ENCODE assay signal across 19 cellular contexts in the genomic region with DNA sequence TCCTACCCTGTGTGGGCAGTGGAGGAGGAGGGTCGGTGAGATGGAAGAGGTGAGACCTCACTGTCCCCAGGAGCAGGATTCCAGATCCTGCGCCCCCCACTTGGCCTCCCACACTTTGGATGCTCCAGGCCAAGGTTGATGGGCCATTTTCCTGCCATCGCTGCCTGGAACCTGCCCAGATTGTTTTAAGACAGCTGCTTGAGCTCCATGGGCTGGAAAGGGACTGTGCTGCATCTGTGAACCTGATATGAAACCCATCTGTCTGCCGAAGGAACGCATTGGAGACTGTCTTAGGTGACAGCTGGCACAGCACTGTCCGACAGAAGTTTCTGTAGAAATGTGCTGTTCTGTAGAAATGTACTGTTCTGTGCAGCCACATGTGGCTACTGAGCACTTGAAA.
"Had no signal": no experiment of that assay in that cellular context is flagged by ENCODE, and none has a peak within 500 bp of the region (broad histone marks: within the 10 kb centered on the region; RNA-seq: fewer than 3 reads in every experiment).

No MANE protein-coding gene starts in this region.

- DNase-seq: activated B cell treated with CpG ODN at 0.5 μM for 24 hours; activated CD4-positive, alpha-beta T cell treated with anti-CD3 and anti-CD28 coated beads for 36 hours; activated CD4-positive, alpha-beta T cell treated with anti-CD3 and anti-CD28 coated beads, Interleukin-2, amount 50 U/mL, for 4 hours; activated CD8-positive, alpha-beta memory T cell treated with anti-CD3 and anti-CD28 coated beads for 24 hours; activated CD8-positive, alpha-beta memory T cell treated with anti-CD3 and anti-CD28 coated beads, Interleukin-2, amount 50 U/mL, for 4 hours; activated T-cell treated with anti-CD3 and anti-CD28 coated beads, Interleukin-2, amount 50 U/mL, for 24 hours; aorta; foreskin fibroblast; kidney; natural killer cell; stimulated activated CD4-positive, alpha-beta T cell treated with anti-CD3 and anti-CD28 coated beads, Interleukin-4, amount 100 ng/mL, for 24 hours; stimulated activated naive CD8-positive, alpha-beta T cell treated with anti-CD3 and anti-CD28 coated beads, Interleukin-15, Interleukin-2, amounts not matched to agents 100 U/mL and 50 U/mL, for 24 hours; substantia nigra; T1000; tibial artery had no signal

- H3K9me3 ChIP-seq: prostate gland had no signal

- FAIRE-seq: kidney had no signal

- ATAC-seq: activated CD4-positive, alpha-beta T cell treated with anti-CD3 and anti-CD28 coated beads for 36 hours; activated naive CD4-positive, alpha-beta T cell treated with anti-CD3 and anti-CD28 coated beads, Interleukin-2, amount 50 U/mL, for 72 hours; activated T-helper 17 cell treated with anti-CD3 and anti-CD28 coated beads, Interleukin-2, amount 50 U/mL, for 72 hours; left lobe of liver; natural killer cell; stimulated activated naive CD8-positive, alpha-beta T cell treated with anti-CD3 and anti-CD28 coated beads, Interleukin-15, Interleukin-2, amounts not matched to agents 100 U/mL and 50 U/mL, for 24 hours had no signal

- H3K4me1 ChIP-seq: prostate gland, tibial artery had no signal

- H3K27ac ChIP-seq: prostate gland, tibial artery had no signal

- H3K36me3 ChIP-seq: prostate gland, tibial artery had no signal

- H3K27me3 ChIP-seq: tibial artery had no signal

- H3K4me3 ChIP-seq: prostate gland, tibial artery had no signal
